8 cellular contexts compared by ENCODE assay signal in the genomic region with DNA sequence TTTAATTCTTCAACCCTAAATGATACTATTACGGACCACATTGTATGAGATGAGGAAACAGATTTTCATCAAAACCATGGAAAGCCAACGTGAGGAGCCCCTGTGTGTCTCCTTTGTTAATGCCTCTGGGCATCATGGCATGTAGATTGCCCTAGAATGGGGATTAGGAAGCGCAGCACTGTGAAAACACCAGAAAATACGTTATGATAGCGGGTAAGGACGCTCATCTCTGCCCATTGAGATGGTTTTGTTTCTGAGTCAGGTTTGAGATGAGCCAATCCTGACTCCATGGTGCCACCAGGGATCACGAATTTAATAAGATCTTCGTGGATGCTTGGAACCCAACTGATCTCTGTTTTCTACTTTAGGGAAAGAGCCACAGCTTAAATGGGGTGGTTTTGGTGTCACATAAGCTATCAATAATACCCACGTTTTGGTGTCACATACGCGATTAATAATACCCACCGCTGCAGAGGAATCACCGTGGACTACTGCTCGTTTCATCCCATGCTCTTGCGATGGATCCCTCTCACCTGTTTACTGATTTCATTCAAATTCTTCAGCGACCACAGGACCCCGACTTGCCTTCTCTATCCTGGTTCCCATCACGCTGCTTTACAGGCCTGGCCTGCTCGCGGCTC.
DNase-seq lines count a peak whose midpoint lies in the region; ATAC-seq, FAIRE-seq and TF ChIP-seq lines count a peak whose summit lies in the region.
"Not testable (repeated sequence)": the region's sequence is repeated elsewhere in the genome, so short reads cannot be mapped to it uniquely, and the experiment has no call there.

No MANE protein-coding gene starts in this region.

- not testable (repeated sequence) for ATAC-seq in RWPE2 (ENCODE audit: low read depth); pancreas

- DNase-seq in HFF-Myc (ENCODE audit: extremely low read depth, low read depth); RWPE2 (ENCODE audit: low spot score); breast epithelium (ENCODE audit: low spot score in 2 of 2); fibroblast of the aortic adventitia (ENCODE audit: low read depth); pancreas; thyroid gland: not testable (repeated sequence)

- 47 to 48% methylated on average over 20 of the region's 20 CpGs for WGBS in pancreas, 2 donors
- 53 to 62% methylated on average over 20 of the region's 20 CpGs for WGBS in thyroid gland, 2 donors

- H3K27ac ChIP-seq in C4-2B (peak overlapping the region; percentile 86), RWPE2 (ENCODE audit: poor library complexity, severe bottlenecking) (peak overlapping the region; percentile 32), breast epithelium (peak overlapping the region; percentile 94 to 96), layer of hippocampus (ENCODE audit: low read depth, low read length) (peak overlapping the region; percentile 94), pancreas (peak overlapping the region; percentile 79 to 97 (median 82)), thyroid gland (peak overlapping the region; percentile 90 to 97 (median 92))

- not testable (repeated sequence) for H3K4me1 ChIP-seq in RWPE2 (ENCODE audit: insufficient read depth, poor library complexity, severe bottlenecking); breast epithelium
- H3K4me1 ChIP-seq in pancreas (peaks cover 0 to 15% (median 4%) of the 10 kb centered on the region in 3 donors), thyroid gland (peaks cover 7 to 19% of the 10 kb centered on the region in 2 donors)

- intact Hi-C loops in breast epithelium (cut with DNase I; ENCODE audit: low total_unique reads); pancreas (cut with DNase I); thyroid gland (cut with DNase I): not testable (repeated sequence)

- H3K4me3 ChIP-seq in HFF-Myc (replicated peaks; ENCODE audit: low read depth, low read length) (peak overlapping the region; percentile 83), RWPE2 (ENCODE audit: severe bottlenecking) (peak overlapping the region; percentile 91), breast epithelium (peak overlapping the region; percentile 68 to 88 (median 82)), fibroblast of the aortic adventitia (ENCODE audit: low read depth, low read length) (peak overlapping the region; percentile 96), pancreas (peak overlapping the region; percentile 64 to 100 (median 84)), thyroid gland (replicated peaks in 1 of 3) (peak overlapping the region; percentile 84 to 100 (median 95))

- not testable (repeated sequence) for TF ChIP-seq CTCF in C4-2B (conservative IDR thresholded peaks at IDR 0.05); HFF-Myc (IDR thresholded peaks at IDR 0.05; ENCODE audit: low read depth, low read length, missing control alignments); RWPE2 (IDR thresholded peaks at IDR 0.05; ENCODE audit: poor library complexity, severe bottlenecking); breast epithelium (IDR thresholded peaks at IDR 0.05); fibroblast of the aortic adventitia (IDR thresholded peaks at IDR 0.05; ENCODE audit: insufficient read depth, low read length); pancreas (IDR thresholded peaks at IDR 0.05); thyroid gland (IDR thresholded peaks at IDR 0.05)

- not testable (repeated sequence) for H3K36me3 ChIP-seq in RWPE2 (ENCODE audit: low read depth); breast epithelium; pancreas; thyroid gland

- not testable (repeated sequence) for TF ChIP-seq POLR2A in breast epithelium (IDR thresholded peaks at IDR 0.05); thyroid gland (IDR thresholded peaks at IDR 0.05)

- H3K9me3 ChIP-seq in RWPE2 (ENCODE audit: severe bottlenecking); breast epithelium; pancreas; thyroid gland: not testable (repeated sequence)

- not testable (repeated sequence) for H3K27me3 ChIP-seq in RWPE2 (ENCODE audit: insufficient read depth, poor library complexity, severe bottlenecking); breast epithelium; layer of hippocampus (ENCODE audit: control insufficient read depth, insufficient read depth, low read length); pancreas; thyroid gland

- not testable (repeated sequence) for FAIRE-seq in pancreas (lab: Jason Lieb, UNC)

Comparison
In these comparisons a context has a peak if more than half of its experiments do, and no peak if none do; other contexts are left out.
1. H3K27ac ChIP-seq: peak in every context shown above with its lines; median percentile 95 in breast epithelium; 94 in layer of hippocampus; 92 in thyroid gland; 86 in C4-2B; 82 in pancreas; 32 in RWPE2.